Comparison of ENCODE assay signal across 24 cellular contexts in the genomic region with DNA sequence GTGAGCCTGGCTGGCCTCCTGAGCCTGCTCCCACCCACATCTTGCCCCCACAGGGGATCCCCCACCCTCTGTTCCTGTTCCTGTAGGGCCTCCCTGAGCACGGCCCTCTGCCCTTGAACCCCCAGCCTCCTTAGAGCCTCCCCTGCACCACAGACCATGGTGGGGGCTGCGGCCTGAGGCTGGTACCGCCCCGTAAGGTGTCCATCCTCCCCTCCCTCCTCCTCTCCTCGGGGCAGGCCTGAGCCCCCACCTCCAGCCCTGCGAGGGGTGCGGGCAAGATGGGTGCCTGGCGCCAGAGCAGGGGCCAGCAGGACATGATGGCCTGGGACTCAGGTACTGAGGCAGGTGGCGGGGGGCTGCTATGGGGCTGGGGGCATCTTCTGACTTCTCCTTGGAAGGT. TPM values are rescaled to one million over a fixed set of nuclear protein-coding genes. Genes with fewer than 3 reads are reported as not detected.
"Had no signal": no experiment of that assay in that cellular context is flagged by ENCODE, and none has a peak within 500 bp of the region (broad histone marks: within the 10 kb centered on the region; RNA-seq: fewer than 3 reads in every experiment).

No MANE protein-coding gene starts in this region.

- H3K27ac ChIP-seq: ascending aorta, breast epithelium, SJSA1, WERI-Rb-1 had no signal

- ATAC-seq: activated CD8-positive, alpha-beta T cell treated with anti-CD3 and anti-CD28 coated beads for 36 hours had no signal

- H3K9me3 ChIP-seq: ascending aorta, breast epithelium, MG63, SJSA1 had no signal

- H3K27me3 ChIP-seq: MG63, SJSA1 had no signal

- H3K36me3 ChIP-seq: ascending aorta, breast epithelium, MG63, SJSA1, WERI-Rb-1 had no signal

- H3K4me3 ChIP-seq: breast epithelium, MG63, SJSA1 had no signal

- DNase-seq: activated CD4-positive, alpha-beta T cell treated with anti-CD3 and anti-CD28 coated beads, Interleukin-2, amount 10 ng/mL, durations not matched to agents 24 days and 14 days; activated CD4-positive, alpha-beta T cell treated with anti-CD3 and anti-CD28 coated beads, Interleukin-2, amount 50 U/mL, for 4 hours; activated CD8-positive, alpha-beta T cell treated with anti-CD3 and anti-CD28 coated beads for 36 hours; activated gamma-delta T cell; activated naive CD4-positive, alpha-beta T cell treated with Interleukin-2 at 50 U/mL for 16 hours; activated naive CD8-positive, alpha-beta T cell treated with anti-CD3 and anti-CD28 coated beads, Interleukin-2, amount 10 ng/mL, durations not matched to agents 7 days and 5 days; activated T-cell treated with anti-CD3 and anti-CD28 coated beads, Interleukin-2, amount 50 U/mL, for 24 hours; amygdala; Kasumi-1; MG63; NCI-H1048; NCI-H1105 treated with DMSO at 0.1 percent for 48 hours; NCI-H1436 treated with DMSO at 0.1 percent for 48 hours; NCI-H1694 treated with DMSO at 0.1 percent for 48 hours; NCI-H2029; NCI-H345; NCI-H524 treated with DMSO at 0.1 percent for 48 hours; SHP77 treated with DMSO at 0.1 percent for 48 hours; T1000; WERI-Rb-1 had no signal

RNA-seq across cellular contexts. Expression of a gene that starts 28.4 kb away (rescaled TPM):
- total RNA-seq: RPMI7951 had no signal
